23 cellular contexts compared by ENCODE assay signal in the genomic region with DNA sequence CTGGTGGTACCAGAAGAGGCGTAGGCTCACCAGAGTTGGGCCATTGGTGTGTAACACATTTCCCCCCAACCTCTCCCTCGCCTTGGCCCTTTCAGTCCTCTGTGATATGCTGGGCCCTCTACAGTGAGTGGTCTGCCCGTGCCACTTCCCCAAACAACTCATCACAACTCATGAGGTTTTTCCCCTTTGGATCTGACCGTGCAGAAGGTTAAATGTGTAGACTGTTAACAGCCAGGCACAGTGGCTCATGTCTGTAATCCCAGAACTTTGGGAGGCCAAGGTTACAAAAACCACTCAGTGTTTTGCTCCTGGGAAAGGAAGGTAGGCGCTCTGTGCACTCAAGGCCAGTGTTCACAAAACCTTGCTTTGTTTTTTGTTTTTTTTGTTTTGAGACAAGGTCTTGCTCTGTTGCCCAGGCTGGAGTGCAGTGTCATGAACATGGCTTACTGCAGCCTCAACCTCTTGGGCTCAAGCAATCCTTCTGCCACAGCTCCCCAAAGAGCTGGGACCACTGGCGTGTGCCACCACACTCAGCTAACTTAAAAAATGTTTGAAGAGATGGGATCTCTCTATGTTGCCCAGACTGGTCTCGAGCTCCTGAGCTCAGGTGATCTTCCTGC.
"Had no signal": no experiment of that assay in that cellular context is flagged by ENCODE, and none has a peak within 500 bp of the region (broad histone marks: within the 10 kb centered on the region; RNA-seq: fewer than 3 reads in every experiment).

No MANE protein-coding gene starts in this region.

- H3K36me3 Mint-ChIP-seq: activated naive CD8-positive, alpha-beta T cell treated with anti-CD3 and anti-CD28 coated beads for 36 hours had no signal

- ATAC-seq: heart right ventricle, left cardiac atrium, pancreas, psoas muscle had no signal

- H3K27ac Mint-ChIP-seq: activated CD8-positive, alpha-beta T cell treated with anti-CD3 and anti-CD28 coated beads, Interleukin-2, amount 10 ng/mL, durations not matched to agents 7 days and 5 days; activated naive CD8-positive, alpha-beta T cell treated with anti-CD3 and anti-CD28 coated beads for 36 hours; stimulated activated naive CD8-positive, alpha-beta T cell treated with anti-CD3 and anti-CD28 coated beads, Interleukin-15, amount 100 ng/mL, for 72 hours had no signal

- H3K36me3 ChIP-seq: breast epithelium, heart right ventricle, neutrophil, pancreas, tibial artery, WERI-Rb-1 had no signal

- H3K4me3 ChIP-seq: breast epithelium, coronary artery, heart right ventricle, pancreas, psoas muscle, tibial artery had no signal

- DNase-seq: activated CD4-positive, alpha-beta T cell treated with anti-CD3 and anti-CD28 coated beads for 1 hour; activated CD4-positive, alpha-beta T cell treated with anti-CD3 and anti-CD28 coated beads, Interleukin-2, amount 50 U/mL, for 1 hour; activated CD8-positive, alpha-beta memory T cell treated with anti-CD3 and anti-CD28 coated beads, Interleukin-2, amount 50 U/mL, for 4 hours; activated CD8-positive, alpha-beta T cell treated with anti-CD3 and anti-CD28 coated beads, Interleukin-2, amount 10 ng/mL, durations not matched to agents 7 days and 5 days; activated naive CD4-positive, alpha-beta T cell treated with Interleukin-2 at 50 U/mL for 16 hours; activated naive CD8-positive, alpha-beta T cell treated with anti-CD3 and anti-CD28 coated beads for 36 hours; activated T-cell treated with anti-CD3 and anti-CD28 coated beads, Interleukin-2, amount 50 U/mL, for 48 hours; amniotic stem cell; heart right ventricle; islet precursor cell; left cardiac atrium; psoas muscle; right cardiac atrium; stimulated activated CD4-positive, alpha-beta T cell treated with anti-CD3 and anti-CD28 coated beads, Interleukin-12 subunit alpha, Interleukin-12 subunit beta, amount 100 ng/mL, for 4 hours; stimulated activated CD4-positive, alpha-beta T cell treated with anti-CD3 and anti-CD28 coated beads, Interleukin-4, amount 100 ng/mL, for 4 hours; stimulated activated naive CD8-positive, alpha-beta T cell treated with anti-CD3 and anti-CD28 coated beads, Interleukin-15, amount 100 ng/mL, for 72 hours; tibial artery; WERI-Rb-1 had no signal

- H3K9me3 Mint-ChIP-seq: activated naive CD8-positive, alpha-beta T cell treated with anti-CD3 and anti-CD28 coated beads for 36 hours; nephron; stimulated activated naive CD8-positive, alpha-beta T cell treated with anti-CD3 and anti-CD28 coated beads, Interleukin-15, amount 100 ng/mL, for 72 hours had no signal

- H3K4me3 Mint-ChIP-seq: activated CD8-positive, alpha-beta T cell treated with anti-CD3 and anti-CD28 coated beads, Interleukin-2, amount 10 ng/mL, durations not matched to agents 7 days and 5 days; activated naive CD8-positive, alpha-beta T cell treated with anti-CD3 and anti-CD28 coated beads for 36 hours; nephron; stimulated activated naive CD8-positive, alpha-beta T cell treated with anti-CD3 and anti-CD28 coated beads, Interleukin-15, amount 100 ng/mL, for 72 hours had no signal

- H3K27me3 ChIP-seq: breast epithelium, heart right ventricle, neutrophil, pancreas, tibial artery had no signal

- H3K9me3 ChIP-seq: breast epithelium, heart right ventricle, neutrophil, pancreas, psoas muscle, tibial artery had no signal

- H3K4me1 ChIP-seq: breast epithelium, pancreas had no signal

- H3K27ac ChIP-seq: breast epithelium, coronary artery, heart right ventricle, neutrophil, pancreas, psoas muscle, tibial artery, WERI-Rb-1 had no signal

- H3K27me3 Mint-ChIP-seq: activated naive CD8-positive, alpha-beta T cell treated with anti-CD3 and anti-CD28 coated beads for 36 hours; stimulated activated naive CD8-positive, alpha-beta T cell treated with anti-CD3 and anti-CD28 coated beads, Interleukin-15, amount 100 ng/mL, for 72 hours had no signal
